2 cellular contexts compared by ENCODE assay signal in genomic region chr6:50846109-50846859, GRCh38.
A peak's percentile ranks its signal among the peaks of the same experiment; 100 is the strongest.
TF ChIP-seq lines count a peak whose summit lies in the region.

No MANE protein-coding gene starts in this region.

TF ChIP-seq in GM23338, 12 proteins besides CTCF, POLR2A, EP300 and RAD21:
- TF ChIP-seq, protein P1, sequence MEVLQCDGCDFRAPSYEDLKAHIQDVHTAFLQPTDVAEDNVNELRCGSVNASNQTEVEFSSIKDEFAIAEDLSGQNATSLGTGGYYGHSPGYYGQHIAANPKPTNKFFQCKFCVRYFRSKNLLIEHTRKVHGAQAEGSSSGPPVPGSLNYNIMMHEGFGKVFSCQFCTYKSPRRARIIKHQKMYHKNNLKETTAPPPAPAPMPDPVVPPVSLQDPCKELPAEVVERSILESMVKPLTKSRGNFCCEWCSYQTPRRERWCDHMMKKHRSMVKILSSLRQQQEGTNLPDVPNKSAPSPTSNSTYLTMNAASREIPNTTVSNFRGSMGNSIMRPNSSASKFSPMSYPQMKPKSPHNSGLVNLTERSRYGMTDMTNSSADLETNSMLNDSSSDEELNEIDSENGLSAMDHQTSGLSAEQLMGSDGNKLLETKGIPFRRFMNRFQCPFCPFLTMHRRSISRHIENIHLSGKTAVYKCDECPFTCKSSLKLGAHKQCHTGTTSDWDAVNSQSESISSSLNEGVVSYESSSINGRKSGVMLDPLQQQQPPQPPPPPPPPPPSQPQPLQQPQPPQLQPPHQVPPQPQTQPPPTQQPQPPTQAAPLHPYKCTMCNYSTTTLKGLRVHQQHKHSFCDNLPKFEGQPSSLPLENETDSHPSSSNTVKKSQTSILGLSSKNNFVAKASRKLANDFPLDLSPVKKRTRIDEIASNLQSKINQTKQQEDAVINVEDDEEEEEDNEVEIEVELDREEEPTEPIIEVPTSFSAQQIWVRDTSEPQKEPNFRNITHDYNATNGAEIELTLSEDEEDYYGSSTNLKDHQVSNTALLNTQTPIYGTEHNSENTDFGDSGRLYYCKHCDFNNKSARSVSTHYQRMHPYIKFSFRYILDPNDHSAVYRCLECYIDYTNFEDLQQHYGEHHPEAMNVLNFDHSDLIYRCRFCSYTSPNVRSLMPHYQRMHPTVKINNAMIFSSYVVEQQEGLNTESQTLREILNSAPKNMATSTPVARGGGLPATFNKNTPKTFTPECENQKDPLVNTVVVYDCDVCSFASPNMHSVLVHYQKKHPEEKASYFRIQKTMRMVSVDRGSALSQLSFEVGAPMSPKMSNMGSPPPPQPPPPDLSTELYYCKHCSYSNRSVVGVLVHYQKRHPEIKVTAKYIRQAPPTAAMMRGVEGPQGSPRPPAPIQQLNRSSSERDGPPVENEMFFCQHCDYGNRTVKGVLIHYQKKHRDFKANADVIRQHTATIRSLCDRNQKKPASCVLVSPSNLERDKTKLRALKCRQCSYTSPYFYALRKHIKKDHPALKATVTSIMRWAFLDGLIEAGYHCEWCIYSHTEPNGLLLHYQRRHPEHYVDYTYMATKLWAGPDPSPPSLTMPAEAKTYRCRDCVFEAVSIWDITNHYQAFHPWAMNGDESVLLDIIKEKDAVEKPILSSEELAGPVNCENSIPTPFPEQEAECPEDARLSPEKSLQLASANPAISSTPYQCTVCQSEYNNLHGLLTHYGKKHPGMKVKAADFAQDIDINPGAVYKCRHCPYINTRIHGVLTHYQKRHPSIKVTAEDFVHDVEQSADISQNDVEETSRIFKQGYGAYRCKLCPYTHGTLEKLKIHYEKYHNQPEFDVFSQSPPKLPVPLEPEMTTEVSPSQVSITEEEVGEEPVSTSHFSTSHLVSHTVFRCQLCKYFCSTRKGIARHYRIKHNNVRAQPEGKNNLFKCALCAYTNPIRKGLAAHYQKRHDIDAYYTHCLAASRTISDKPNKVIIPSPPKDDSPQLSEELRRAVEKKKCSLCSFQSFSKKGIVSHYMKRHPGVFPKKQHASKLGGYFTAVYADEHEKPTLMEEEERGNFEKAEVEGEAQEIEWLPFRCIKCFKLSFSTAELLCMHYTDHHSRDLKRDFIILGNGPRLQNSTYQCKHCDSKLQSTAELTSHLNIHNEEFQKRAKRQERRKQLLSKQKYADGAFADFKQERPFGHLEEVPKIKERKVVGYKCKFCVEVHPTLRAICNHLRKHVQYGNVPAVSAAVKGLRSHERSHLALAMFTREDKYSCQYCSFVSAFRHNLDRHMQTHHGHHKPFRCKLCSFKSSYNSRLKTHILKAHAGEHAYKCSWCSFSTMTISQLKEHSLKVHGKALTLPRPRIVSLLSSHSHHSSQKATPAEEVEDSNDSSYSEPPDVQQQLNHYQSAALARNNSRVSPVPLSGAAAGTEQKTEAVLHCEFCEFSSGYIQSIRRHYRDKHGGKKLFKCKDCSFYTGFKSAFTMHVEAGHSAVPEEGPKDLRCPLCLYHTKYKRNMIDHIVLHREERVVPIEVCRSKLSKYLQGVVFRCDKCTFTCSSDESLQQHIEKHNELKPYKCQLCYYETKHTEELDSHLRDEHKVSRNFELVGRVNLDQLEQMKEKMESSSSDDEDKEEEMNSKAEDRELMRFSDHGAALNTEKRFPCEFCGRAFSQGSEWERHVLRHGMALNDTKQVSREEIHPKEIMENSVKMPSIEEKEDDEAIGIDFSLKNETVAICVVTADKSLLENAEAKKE (CRISPR knock-in tag; IDR thresholded peaks at IDR 0.05) = no peak
- TF ChIP-seq EZH2 (IDR thresholded peaks at IDR 0.05; ENCODE audit: low read depth, unreplicated experiment) = peak; percentile 79

TF ChIP-seq in WTC11, 78 proteins besides CTCF, POLR2A, EP300 and RAD21 (continued from another document):
- TF ChIP-seq ZNF512 (CRISPR knock-in tag; IDR thresholded peaks at IDR 0.05; ENCODE audit: borderline replicate concordance) = no peak
- no peak for TF ChIP-seq AR (CRISPR knock-in tag; IDR thresholded peaks at IDR 0.05)
- TF ChIP-seq, protein P2, sequence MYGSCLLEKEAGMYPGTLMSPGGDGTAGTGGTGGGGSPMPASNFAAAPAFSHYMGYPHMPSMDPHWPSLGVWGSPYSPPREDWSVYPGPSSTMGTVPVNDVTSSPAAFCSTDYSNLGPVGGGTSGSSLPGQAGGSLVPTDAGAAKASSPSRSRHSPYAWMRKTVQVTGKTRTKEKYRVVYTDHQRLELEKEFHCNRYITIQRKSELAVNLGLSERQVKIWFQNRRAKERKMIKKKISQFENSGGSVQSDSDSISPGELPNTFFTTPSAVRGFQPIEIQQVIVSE (CRISPR knock-in tag; IDR thresholded peaks at IDR 0.05; ENCODE audit: borderline replicate concordance) = no peak
- TF ChIP-seq GTF2I (CRISPR knock-in tag; conservative IDR thresholded peaks at IDR 0.05) = no peak
- no peak for TF ChIP-seq TCF7 (CRISPR knock-in tag; IDR thresholded peaks at IDR 0.05; ENCODE audit: low read depth)
TF ChIP-seq in WTC11: peak in this region for 0.
